Comparison of ENCODE assay signal across 1 cellular context in the genomic region with DNA sequence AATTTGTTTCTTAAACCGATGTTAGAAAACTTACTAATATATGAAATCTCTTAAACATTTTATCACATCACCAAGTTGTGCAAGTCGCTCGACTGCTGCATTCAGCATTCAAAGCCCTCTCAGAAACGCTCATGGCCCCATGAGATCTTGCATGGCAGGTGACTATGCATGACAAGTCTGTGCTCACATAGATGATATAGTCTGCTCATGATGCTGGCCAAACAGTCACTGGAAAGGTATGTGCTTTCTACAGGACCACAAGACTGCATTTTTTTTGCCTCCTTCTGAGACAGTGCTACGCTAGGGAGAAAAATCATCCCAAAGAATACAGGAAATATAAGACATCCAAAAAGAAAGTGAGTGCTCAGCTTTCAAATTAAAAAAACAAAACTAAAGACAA.
TF ChIP-seq lines count a peak whose summit lies in the region.

No MANE protein-coding gene starts in this region.

TF ChIP-seq in GM23338, 12 proteins besides CTCF, POLR2A, EP300 and RAD21 (continued from another document):
- TF ChIP-seq, protein P1, sequence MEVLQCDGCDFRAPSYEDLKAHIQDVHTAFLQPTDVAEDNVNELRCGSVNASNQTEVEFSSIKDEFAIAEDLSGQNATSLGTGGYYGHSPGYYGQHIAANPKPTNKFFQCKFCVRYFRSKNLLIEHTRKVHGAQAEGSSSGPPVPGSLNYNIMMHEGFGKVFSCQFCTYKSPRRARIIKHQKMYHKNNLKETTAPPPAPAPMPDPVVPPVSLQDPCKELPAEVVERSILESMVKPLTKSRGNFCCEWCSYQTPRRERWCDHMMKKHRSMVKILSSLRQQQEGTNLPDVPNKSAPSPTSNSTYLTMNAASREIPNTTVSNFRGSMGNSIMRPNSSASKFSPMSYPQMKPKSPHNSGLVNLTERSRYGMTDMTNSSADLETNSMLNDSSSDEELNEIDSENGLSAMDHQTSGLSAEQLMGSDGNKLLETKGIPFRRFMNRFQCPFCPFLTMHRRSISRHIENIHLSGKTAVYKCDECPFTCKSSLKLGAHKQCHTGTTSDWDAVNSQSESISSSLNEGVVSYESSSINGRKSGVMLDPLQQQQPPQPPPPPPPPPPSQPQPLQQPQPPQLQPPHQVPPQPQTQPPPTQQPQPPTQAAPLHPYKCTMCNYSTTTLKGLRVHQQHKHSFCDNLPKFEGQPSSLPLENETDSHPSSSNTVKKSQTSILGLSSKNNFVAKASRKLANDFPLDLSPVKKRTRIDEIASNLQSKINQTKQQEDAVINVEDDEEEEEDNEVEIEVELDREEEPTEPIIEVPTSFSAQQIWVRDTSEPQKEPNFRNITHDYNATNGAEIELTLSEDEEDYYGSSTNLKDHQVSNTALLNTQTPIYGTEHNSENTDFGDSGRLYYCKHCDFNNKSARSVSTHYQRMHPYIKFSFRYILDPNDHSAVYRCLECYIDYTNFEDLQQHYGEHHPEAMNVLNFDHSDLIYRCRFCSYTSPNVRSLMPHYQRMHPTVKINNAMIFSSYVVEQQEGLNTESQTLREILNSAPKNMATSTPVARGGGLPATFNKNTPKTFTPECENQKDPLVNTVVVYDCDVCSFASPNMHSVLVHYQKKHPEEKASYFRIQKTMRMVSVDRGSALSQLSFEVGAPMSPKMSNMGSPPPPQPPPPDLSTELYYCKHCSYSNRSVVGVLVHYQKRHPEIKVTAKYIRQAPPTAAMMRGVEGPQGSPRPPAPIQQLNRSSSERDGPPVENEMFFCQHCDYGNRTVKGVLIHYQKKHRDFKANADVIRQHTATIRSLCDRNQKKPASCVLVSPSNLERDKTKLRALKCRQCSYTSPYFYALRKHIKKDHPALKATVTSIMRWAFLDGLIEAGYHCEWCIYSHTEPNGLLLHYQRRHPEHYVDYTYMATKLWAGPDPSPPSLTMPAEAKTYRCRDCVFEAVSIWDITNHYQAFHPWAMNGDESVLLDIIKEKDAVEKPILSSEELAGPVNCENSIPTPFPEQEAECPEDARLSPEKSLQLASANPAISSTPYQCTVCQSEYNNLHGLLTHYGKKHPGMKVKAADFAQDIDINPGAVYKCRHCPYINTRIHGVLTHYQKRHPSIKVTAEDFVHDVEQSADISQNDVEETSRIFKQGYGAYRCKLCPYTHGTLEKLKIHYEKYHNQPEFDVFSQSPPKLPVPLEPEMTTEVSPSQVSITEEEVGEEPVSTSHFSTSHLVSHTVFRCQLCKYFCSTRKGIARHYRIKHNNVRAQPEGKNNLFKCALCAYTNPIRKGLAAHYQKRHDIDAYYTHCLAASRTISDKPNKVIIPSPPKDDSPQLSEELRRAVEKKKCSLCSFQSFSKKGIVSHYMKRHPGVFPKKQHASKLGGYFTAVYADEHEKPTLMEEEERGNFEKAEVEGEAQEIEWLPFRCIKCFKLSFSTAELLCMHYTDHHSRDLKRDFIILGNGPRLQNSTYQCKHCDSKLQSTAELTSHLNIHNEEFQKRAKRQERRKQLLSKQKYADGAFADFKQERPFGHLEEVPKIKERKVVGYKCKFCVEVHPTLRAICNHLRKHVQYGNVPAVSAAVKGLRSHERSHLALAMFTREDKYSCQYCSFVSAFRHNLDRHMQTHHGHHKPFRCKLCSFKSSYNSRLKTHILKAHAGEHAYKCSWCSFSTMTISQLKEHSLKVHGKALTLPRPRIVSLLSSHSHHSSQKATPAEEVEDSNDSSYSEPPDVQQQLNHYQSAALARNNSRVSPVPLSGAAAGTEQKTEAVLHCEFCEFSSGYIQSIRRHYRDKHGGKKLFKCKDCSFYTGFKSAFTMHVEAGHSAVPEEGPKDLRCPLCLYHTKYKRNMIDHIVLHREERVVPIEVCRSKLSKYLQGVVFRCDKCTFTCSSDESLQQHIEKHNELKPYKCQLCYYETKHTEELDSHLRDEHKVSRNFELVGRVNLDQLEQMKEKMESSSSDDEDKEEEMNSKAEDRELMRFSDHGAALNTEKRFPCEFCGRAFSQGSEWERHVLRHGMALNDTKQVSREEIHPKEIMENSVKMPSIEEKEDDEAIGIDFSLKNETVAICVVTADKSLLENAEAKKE (CRISPR knock-in tag; IDR thresholded peaks at IDR 0.05) = no peak
- TF ChIP-seq NANOG (IDR thresholded peaks at IDR 0.05; ENCODE audit: borderline replicate concordance) = no peak
- no peak for TF ChIP-seq ZNF331 (CRISPR knock-in tag; IDR thresholded peaks at IDR 0.05; ENCODE audit: low read depth)
- no peak for TF ChIP-seq POLR2AphosphoS5 (IDR thresholded peaks at IDR 0.05; ENCODE audit: low read depth)
- TF ChIP-seq, protein P2, sequence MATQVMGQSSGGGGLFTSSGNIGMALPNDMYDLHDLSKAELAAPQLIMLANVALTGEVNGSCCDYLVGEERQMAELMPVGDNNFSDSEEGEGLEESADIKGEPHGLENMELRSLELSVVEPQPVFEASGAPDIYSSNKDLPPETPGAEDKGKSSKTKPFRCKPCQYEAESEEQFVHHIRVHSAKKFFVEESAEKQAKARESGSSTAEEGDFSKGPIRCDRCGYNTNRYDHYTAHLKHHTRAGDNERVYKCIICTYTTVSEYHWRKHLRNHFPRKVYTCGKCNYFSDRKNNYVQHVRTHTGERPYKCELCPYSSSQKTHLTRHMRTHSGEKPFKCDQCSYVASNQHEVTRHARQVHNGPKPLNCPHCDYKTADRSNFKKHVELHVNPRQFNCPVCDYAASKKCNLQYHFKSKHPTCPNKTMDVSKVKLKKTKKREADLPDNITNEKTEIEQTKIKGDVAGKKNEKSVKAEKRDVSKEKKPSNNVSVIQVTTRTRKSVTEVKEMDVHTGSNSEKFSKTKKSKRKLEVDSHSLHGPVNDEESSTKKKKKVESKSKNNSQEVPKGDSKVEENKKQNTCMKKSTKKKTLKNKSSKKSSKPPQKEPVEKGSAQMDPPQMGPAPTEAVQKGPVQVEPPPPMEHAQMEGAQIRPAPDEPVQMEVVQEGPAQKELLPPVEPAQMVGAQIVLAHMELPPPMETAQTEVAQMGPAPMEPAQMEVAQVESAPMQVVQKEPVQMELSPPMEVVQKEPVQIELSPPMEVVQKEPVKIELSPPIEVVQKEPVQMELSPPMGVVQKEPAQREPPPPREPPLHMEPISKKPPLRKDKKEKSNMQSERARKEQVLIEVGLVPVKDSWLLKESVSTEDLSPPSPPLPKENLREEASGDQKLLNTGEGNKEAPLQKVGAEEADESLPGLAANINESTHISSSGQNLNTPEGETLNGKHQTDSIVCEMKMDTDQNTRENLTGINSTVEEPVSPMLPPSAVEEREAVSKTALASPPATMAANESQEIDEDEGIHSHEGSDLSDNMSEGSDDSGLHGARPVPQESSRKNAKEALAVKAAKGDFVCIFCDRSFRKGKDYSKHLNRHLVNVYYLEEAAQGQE (IDR thresholded peaks at IDR 0.05; ENCODE audit: unreplicated experiment) = no peak
- no peak for TF ChIP-seq STAT1 (IDR thresholded peaks at IDR 0.05; ENCODE audit: unreplicated experiment)
- TF ChIP-seq ETS1 (IDR thresholded peaks at IDR 0.05) = no peak
- TF ChIP-seq JUNB (IDR thresholded peaks at IDR 0.05; ENCODE audit: unreplicated experiment) = no peak
- no peak for TF ChIP-seq EZH2 (IDR thresholded peaks at IDR 0.05; ENCODE audit: low read depth, unreplicated experiment)
- TF ChIP-seq EZH2phosphoT487 (IDR thresholded peaks at IDR 0.05; ENCODE audit: unreplicated experiment) = no peak
- no peak for TF ChIP-seq CREB1 (CRISPR knock-in tag; IDR thresholded peaks at IDR 0.05; ENCODE audit: low read depth)
